In the genomic region with DNA sequence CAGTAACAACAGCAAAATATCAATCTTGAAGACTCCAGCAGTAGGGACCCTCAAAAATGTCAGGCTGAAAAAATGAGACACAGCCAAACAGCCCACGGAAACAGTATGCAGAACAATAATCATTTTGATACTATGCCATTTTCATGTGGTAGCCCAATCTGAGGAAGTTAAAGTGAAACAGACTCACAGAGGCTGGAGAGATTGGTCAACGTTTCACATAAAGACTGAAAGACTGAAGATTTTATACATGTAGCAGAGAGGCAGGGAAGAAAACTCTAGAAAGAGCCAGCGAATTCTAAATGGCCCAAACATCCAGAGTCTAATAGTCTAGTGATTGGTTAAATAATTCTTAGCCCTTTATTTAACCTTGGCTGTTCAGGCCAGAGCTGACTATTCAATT, we compare ENCODE assay signal across 8 cellular contexts. TPM values are rescaled to one million over a fixed set of nuclear protein-coding genes. Genes with fewer than 3 reads are reported as not detected.
DNase-seq lines count a peak whose midpoint lies in the region; ATAC-seq lines count a peak whose summit lies in the region.

No MANE protein-coding gene starts in this region.

- no peak overlapping the region for H2BK15ac ChIP-seq in mesenchymal stem cell (ENCODE audit: low read depth, poor library complexity, severe bottlenecking)

- no peak overlapping the region for H3K4ac ChIP-seq in mesenchymal stem cell (ENCODE audit: low read depth in 1 of 2, low read length in 2 of 2)

- no peak overlapping the region for H2AFZ ChIP-seq in mesenchymal stem cell (ENCODE audit: low read depth, low read length)

- peak overlapping the region; percentile 76 for H3K9ac ChIP-seq in mesenchymal stem cell (ENCODE audit: low read length)

- peak overlapping the region; percentile 41 for H3K4me3 Mint-ChIP-seq in T-helper 1 cell treated with Interleukin-12 subunit alpha and Interleukin-12 subunit beta and Interleukin-4 antibody, amounts not matched to agents 30 μg/mL and 1 μg/mL, for 36 hours
- no peak overlapping the region for H3K4me3 Mint-ChIP-seq in activated T-helper 1 cell treated with anti-CD3 and anti-CD28 coated beads, Interleukin-12 subunit alpha, Interleukin-12 subunit beta, Interleukin-2, Interleukin-4 antibody, amounts not matched to agents 30 ng/mL and 10 ng/mL and 1 ng/mL, durations not matched to agents 14 hours and 24 hours and 36 hours

- H3K27me3 ChIP-seq in mesenchymal stem cell (ENCODE audit: control insufficient read depth in 1 of 2, insufficient read depth in 1 of 2, low read length in 2 of 2), result no peaks in the 10 kb centered on the region

- H3K79me1 ChIP-seq in mesenchymal stem cell (replicated peaks; ENCODE audit: low read length, poor library complexity, severe bottlenecking), result peaks cover 9% of the 10 kb centered on the region

- no peaks in the 10 kb centered on the region for H3K9me3 Mint-ChIP-seq in T-helper 1 cell treated with Interleukin-12 subunit alpha and Interleukin-12 subunit beta and Interleukin-4 antibody, amounts not matched to agents 30 μg/mL and 1 μg/mL, for 36 hours
- no peaks in the 10 kb centered on the region for H3K9me3 Mint-ChIP-seq in activated T-helper 1 cell treated with anti-CD3 and anti-CD28 coated beads, Interleukin-12 subunit alpha, Interleukin-12 subunit beta, Interleukin-2, Interleukin-4 antibody, amounts not matched to agents 30 ng/mL and 10 ng/mL and 1 ng/mL, durations not matched to agents 14 hours and 24 hours and 36 hours

- H3K4me1 Mint-ChIP-seq in T-helper 1 cell treated with Interleukin-12 subunit alpha and Interleukin-12 subunit beta and Interleukin-4 antibody, amounts not matched to agents 30 μg/mL and 1 μg/mL, for 36 hours (ENCODE audit: low read depth), result peaks cover 36% of the 10 kb centered on the region
- H3K4me1 Mint-ChIP-seq in activated T-helper 1 cell treated with anti-CD3 and anti-CD28 coated beads, Interleukin-12 subunit alpha, Interleukin-12 subunit beta, Interleukin-2, Interleukin-4 antibody, amounts not matched to agents 30 ng/mL and 10 ng/mL and 1 ng/mL, durations not matched to agents 14 hours and 24 hours and 36 hours (ENCODE audit: low read depth), result peaks cover 44% of the 10 kb centered on the region

- no peak overlapping the region for H3K18ac ChIP-seq in mesenchymal stem cell (ENCODE audit: low read depth in 1 of 2, low read length in 2 of 2)

- WGBS in mesenchymal stem cell, result 57% methylated on average over 2 of the region's 3 CpGs

- peaks cover 0 to 7% of the 10 kb centered on the region in 2 experiments for H3K36me3 ChIP-seq in mesenchymal stem cell (ENCODE audit: control insufficient read depth in 1 of 2, insufficient read depth in 2 of 2, low read depth in 1 of 2, low read length in 2 of 2)

- DNase-seq in mesenchymal stem cell (no peak), D341Med (ENCODE audit: low spot score) (no peak), cerebellar cortex (ENCODE audit: low spot score) (no peak), SK-N-DZ (ENCODE audit: low spot score) (no peak)
- DNase-seq in activated T-helper 1 cell treated with anti-CD3 and anti-CD28 coated beads, Interleukin-12 subunit alpha, Interleukin-12 subunit beta, Interleukin-2, Interleukin-4 antibody, amounts not matched to agents 30 ng/mL and 10 ng/mL and 1 ng/mL, durations not matched to agents 14 hours and 24 hours and 36 hours (ENCODE audit: low spot score), result no peak

- intact Hi-C loops in activated T-helper 1 cell treated with anti-CD3 and anti-CD28 coated beads, Interleukin-12 subunit alpha, Interleukin-12 subunit beta, Interleukin-2, Interleukin-4 antibody, amounts not matched to agents 30 ng/mL and 10 ng/mL and 1 ng/mL, durations not matched to agents 14 hours and 24 hours and 36 hours (cut with micrococcal nuclease), result loop anchor here (2.0 kb wide), 3 partner anchors 35 to 51 kb away; no protein-coding TSS in a partner anchor

- no peak overlapping the region for H3K14ac ChIP-seq in mesenchymal stem cell (ENCODE audit: low read length in 2 of 2)

- peak overlapping the region in 1 of 2 experiments; percentile 43 for H3K4me3 ChIP-seq in mesenchymal stem cell (ENCODE audit: insufficient read depth in 1 of 2, low read depth in 1 of 2, low read length in 2 of 2)

- no peak overlapping the region for H4K91ac ChIP-seq in mesenchymal stem cell (ENCODE audit: low read length)

- no peak overlapping the region for H3K27ac ChIP-seq in mesenchymal stem cell (ENCODE audit: low read length, poor library complexity, severe bottlenecking)

- H2BK120ac ChIP-seq in mesenchymal stem cell (ENCODE audit: low read depth, low read length), result no peak overlapping the region

- no peak overlapping the region for H4K8ac ChIP-seq in mesenchymal stem cell (ENCODE audit: low read length)

- no peak overlapping the region for H2BK5ac ChIP-seq in mesenchymal stem cell (ENCODE audit: low read depth, low read length, poor library complexity, severe bottlenecking)

- no peaks in the 10 kb centered on the region for H3K9me3 ChIP-seq in mesenchymal stem cell (ENCODE audit: control insufficient read depth, low read length)

- peak; percentile 93 for ATAC-seq in GM18867 (IDR thresholded peaks at IDR 0.05; ENCODE audit: unreplicated experiment)
- peak; percentile 88 for ATAC-seq in HG02623 (IDR thresholded peaks at IDR 0.05; ENCODE audit: unreplicated experiment)

- H3K4me1 ChIP-seq in mesenchymal stem cell (ENCODE audit: control insufficient read depth, insufficient read depth, low read depth, low read length), result peaks cover 1% of the 10 kb centered on the region

- no peak overlapping the region for H3K4me2 ChIP-seq in mesenchymal stem cell (ENCODE audit: low read length, poor library complexity, severe bottlenecking)

- no peak overlapping the region for H3K23ac ChIP-seq in mesenchymal stem cell (ENCODE audit: low read length in 2 of 2)

- H3K27me3 Mint-ChIP-seq in T-helper 1 cell treated with Interleukin-12 subunit alpha and Interleukin-12 subunit beta and Interleukin-4 antibody, amounts not matched to agents 30 μg/mL and 1 μg/mL, for 36 hours (ENCODE audit: low read depth), result no peaks in the 10 kb centered on the region
- no peaks in the 10 kb centered on the region for H3K27me3 Mint-ChIP-seq in activated T-helper 1 cell treated with anti-CD3 and anti-CD28 coated beads, Interleukin-12 subunit alpha, Interleukin-12 subunit beta, Interleukin-2, Interleukin-4 antibody, amounts not matched to agents 30 ng/mL and 10 ng/mL and 1 ng/mL, durations not matched to agents 14 hours and 24 hours and 36 hours (ENCODE audit: insufficient read depth)

- no peak overlapping the region for H2AK5ac ChIP-seq in mesenchymal stem cell (ENCODE audit: low read length, severe bottlenecking)

- H3K27ac Mint-ChIP-seq in T-helper 1 cell treated with Interleukin-12 subunit alpha and Interleukin-12 subunit beta and Interleukin-4 antibody, amounts not matched to agents 30 μg/mL and 1 μg/mL, for 36 hours, result peak overlapping the region; percentile 37
- no peak overlapping the region for H3K27ac Mint-ChIP-seq in activated T-helper 1 cell treated with anti-CD3 and anti-CD28 coated beads, Interleukin-12 subunit alpha, Interleukin-12 subunit beta, Interleukin-2, Interleukin-4 antibody, amounts not matched to agents 30 ng/mL and 10 ng/mL and 1 ng/mL, durations not matched to agents 14 hours and 24 hours and 36 hours

- peaks cover 5% of the 10 kb centered on the region for H3K36me3 Mint-ChIP-seq in T-helper 1 cell treated with Interleukin-12 subunit alpha and Interleukin-12 subunit beta and Interleukin-4 antibody, amounts not matched to agents 30 μg/mL and 1 μg/mL, for 36 hours (ENCODE audit: low read depth)
- H3K36me3 Mint-ChIP-seq in activated T-helper 1 cell treated with anti-CD3 and anti-CD28 coated beads, Interleukin-12 subunit alpha, Interleukin-12 subunit beta, Interleukin-2, Interleukin-4 antibody, amounts not matched to agents 30 ng/mL and 10 ng/mL and 1 ng/mL, durations not matched to agents 14 hours and 24 hours and 36 hours (ENCODE audit: low read depth), result peaks cover 13% of the 10 kb centered on the region

- no peak overlapping the region for H2BK12ac ChIP-seq in mesenchymal stem cell (ENCODE audit: low read length in 2 of 2)

RNA-seq across cellular contexts. Expression of gene MAML2, which starts 49.4 kb away (rescaled TPM):
- 33.4 TPM for polyA plus RNA-seq in mesenchymal stem cell (2013, experiment 1 of 2)
- 31.6 TPM for polyA plus RNA-seq in mesenchymal stem cell (2013, experiment 2 of 2)
- 10.0 and 10.1 TPM in 2 replicates for total RNA-seq in activated T-helper 1 cell treated with anti-CD3 and anti-CD28 coated beads, Interleukin-12 subunit alpha, Interleukin-12 subunit beta, Interleukin-2, Interleukin-4 antibody, amounts not matched to agents 30 ng/mL and 10 ng/mL and 1 ng/mL, durations not matched to agents 14 hours and 24 hours and 36 hours
- polyA plus RNA-seq in SK-N-DZ (2014; cell fraction: cytosol; rRNA removed), result 4.7 and 6.4 TPM in 2 replicates
- polyA plus RNA-seq in SK-N-DZ (2014; cell fraction: nucleus; rRNA removed), result 3.4 and 3.5 TPM in 2 replicates
